ENCODE assay signal across 8 cellular contexts in genomic region chr1:236168716-236169429, GRCh38. TPM values are rescaled to one million over a fixed set of nuclear protein-coding genes. Genes with fewer than 3 reads are reported as not detected.
A peak's percentile ranks its signal among the peaks of the same experiment; 100 is the strongest.
DNase-seq lines count a peak whose midpoint lies in the region; ATAC-seq and TF ChIP-seq lines count a peak whose summit lies in the region.

No MANE protein-coding gene starts in this region.

- peaks cover 3% of the 10 kb centered on the region in 2 donors for H3K9me3 Mint-ChIP-seq in natural killer cell

- DNase-seq in GM12865 (ENCODE audit: low read depth) (peak; percentile 84), HS-5 (ENCODE audit: low read depth) (peak; percentile 19), brain microvascular endothelial cell (peak; percentile 56), mucosa of descending colon (peak in 2 of 3 donors; percentile 63 to 64), hippocampal formation (lab: John Stamatoyannopoulos, UW) (no peak), natural killer cell (no peak), SKM-1 (lab: John Stamatoyannopoulos, UW; ENCODE audit: unreplicated experiment) (no peak)

- intact Hi-C loops in mucosa of descending colon (cut with DNase I, micrococcal nuclease): no loop called here
- intact Hi-C loops in natural killer cell (cut with micrococcal nuclease): no loop called here

- H3K36me3 Mint-ChIP-seq in natural killer cell: no peaks in the 10 kb centered on the region

- H3K36me3 ChIP-seq in brain microvascular endothelial cell (replicated peaks) (no peaks in the 10 kb centered on the region), mucosa of descending colon (ENCODE audit: low read depth) (no peaks in the 10 kb centered on the region)

- H3K27me3 ChIP-seq in brain microvascular endothelial cell (replicated peaks): no peaks in the 10 kb centered on the region

- H3K4me3 ChIP-seq in GM12865 (ENCODE audit: low read depth, low read length): no peak overlapping the region
- H3K4me3 ChIP-seq in brain microvascular endothelial cell (ENCODE audit: low read depth, low read length): no peak overlapping the region
- H3K4me3 ChIP-seq in mucosa of descending colon: no peak overlapping the region

- H3K27ac Mint-ChIP-seq in natural killer cell: no peak overlapping the region

- in situ Hi-C loops in brain microvascular endothelial cell (cut with HindIII; ENCODE audit: low pct_ligation_motif_present, low sequenced_read_pairs): no loop called here

- H3K4me3 Mint-ChIP-seq in natural killer cell: no peak overlapping the region

- ATAC-seq in mucosa of descending colon (peak; percentile 86), natural killer cell (no peak), GM19455 (IDR thresholded peaks at IDR 0.05; ENCODE audit: unreplicated experiment) (no peak)

- TF ChIP-seq CTCF in GM12865 (IDR thresholded peaks at IDR 0.05; ENCODE audit: insufficient read depth, low read depth, low read length, missing control alignments) (peak; percentile 12), brain microvascular endothelial cell (IDR thresholded peaks at IDR 0.05; ENCODE audit: low read depth, low read length, missing control alignments) (no peak), mucosa of descending colon (IDR thresholded peaks at IDR 0.05) (peak; percentile 15), natural killer cell (IDR thresholded peaks at IDR 0.05) (no peak)

- H3K27me3 Mint-ChIP-seq in natural killer cell (ENCODE audit: low read depth in 2 of 2): no peaks in the 10 kb centered on the region

- H3K4me1 Mint-ChIP-seq in natural killer cell: peaks cover 17 to 18% of the 10 kb centered on the region in 2 donors

- H3K4me1 ChIP-seq in mucosa of descending colon (ENCODE audit: low read depth): no peaks in the 10 kb centered on the region

- H3K9me3 ChIP-seq in mucosa of descending colon: no peaks in the 10 kb centered on the region

- H3K27ac ChIP-seq in brain microvascular endothelial cell: no peak overlapping the region

RNA-seq across cellular contexts. Expression of gene GPR137B, which starts 26.5 kb away (rescaled TPM):
- total RNA-seq in mucosa of descending colon (10 to 100 TPM in 1 of 3 donors, 1 to 10 TPM in 2; 6.0 to 13.3 (median 8.5) TPM), natural killer cell (10 to 100 TPM; 13.3 to 13.8 (median 13.5) TPM)

Comparison
In these comparisons a context has a peak if more than half of its experiments do, and no peak if none do; other contexts are left out.
1. DNase-seq: peak in GM12865 (single experiment), HS-5 (single experiment), brain microvascular endothelial cell (single experiment) and mucosa of descending colon (2 of 3); none in hippocampal formation (0 of 2), natural killer cell (single experiment) and SKM-1 (single experiment).
2. CTCF ChIP-seq: peak in GM12865 (single experiment) and mucosa of descending colon (single experiment); none in brain microvascular endothelial cell (single experiment) and natural killer cell (single experiment).